Comparison of ENCODE assay signal across 20 cellular contexts in the genomic region with DNA sequence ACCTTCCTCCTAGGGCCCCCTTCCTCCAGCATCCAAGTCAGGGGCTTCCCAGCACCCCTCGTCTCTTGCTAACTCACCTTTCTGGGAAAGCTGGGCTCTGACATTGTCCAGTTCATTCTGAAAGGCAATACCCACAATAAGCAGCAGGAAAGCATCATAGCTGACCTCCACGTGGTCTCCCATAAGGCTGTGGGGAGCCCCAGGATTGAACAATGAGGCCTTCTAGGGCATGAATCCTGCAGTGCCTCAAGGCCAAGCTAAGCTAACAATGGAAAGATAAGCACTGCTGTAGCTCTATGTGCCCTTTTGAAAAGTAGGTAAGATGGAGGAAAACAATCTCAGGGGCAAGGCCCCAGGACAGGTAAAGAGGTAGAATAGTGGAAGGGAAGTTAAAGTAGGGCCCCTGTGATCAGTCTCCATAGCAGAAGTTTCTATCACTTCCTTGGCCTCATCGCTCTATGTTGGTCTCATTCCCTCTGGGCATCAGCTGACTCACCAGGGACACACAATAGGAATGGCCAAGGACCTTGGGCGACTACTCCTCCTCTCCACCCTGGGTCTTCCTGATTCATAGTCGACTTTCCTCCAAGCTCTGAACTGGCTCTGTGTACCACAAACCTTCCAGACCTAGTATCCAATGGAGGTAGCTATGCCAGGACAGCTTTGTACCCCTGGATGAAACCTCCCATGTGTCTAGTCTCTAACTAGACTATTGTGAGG. TPM values are rescaled to one million over a fixed set of nuclear protein-coding genes. Genes with fewer than 3 reads are reported as not detected.
DNase-seq lines count a peak whose midpoint lies in the region; ATAC-seq, FAIRE-seq and TF ChIP-seq lines count a peak whose summit lies in the region.
"Had no signal": no experiment of that assay in that cellular context is flagged by ENCODE, and none has a peak within 500 bp of the region (broad histone marks: within the 10 kb centered on the region; RNA-seq: fewer than 3 reads in every experiment).

No MANE protein-coding gene starts in this region.

- BruUV-seq in HepG2 (replicated peaks; lab: Mats Ljungman, UMichigan), result no TSS peak

- H3K4me3 ChIP-seq in HepG2 (replicated peaks in 1 of 3; ENCODE audit: insufficient read depth in 1 of 3, low read depth in 2 of 3, low read length in 3 of 3) (no peak overlapping the region), right lobe of liver (no peak overlapping the region), adrenal gland (no peak overlapping the region), pancreas (no peak overlapping the region), lower leg skin (ENCODE audit: low read depth, poor library complexity, severe bottlenecking) (no peak overlapping the region)
- H3K4me3 ChIP-seq: BLaER1 treated with 17β-estradiol and CSF1 and Interleukin-3, amounts not matched to agents 10 nM and 100 nM; GM12878; HAP-1 had no signal

- ATAC-seq in HepG2 (peak; percentile 85), right lobe of liver (no peak), pancreas (peak in 3 of 4 donors; percentile 50 to 83 (median 53))
- ATAC-seq: GM12878 had no signal

- TF ChIP-seq EP300 in HepG2 (IDR thresholded peaks at IDR 0.05; ENCODE audit: low read depth in 2 of 2, low read length in 2 of 2), result peak in 1 of 2 experiments; percentile 50; a peak in 2 of 4 replicates
- TF ChIP-seq EP300 in HepG2 (CRISPR knock-in tag; IDR thresholded peaks at IDR 0.05; ENCODE audit: borderline replicate concordance), result peak; percentile 49

- CTCF ChIA-PET in HepG2 (lab: Yijun Ruan, JAX; ENCODE audit: low intra/inter-chr PET ratio, low total read pairs), result no interaction called here

- peak; percentile 78 for FAIRE-seq in HepG2 (lab: Jason Lieb, UNC)
- FAIRE-seq in pancreas (lab: Jason Lieb, UNC), result no peak
- FAIRE-seq: GM12878, GM18507 had no signal

- H3K27ac ChIP-seq in HepG2 (ENCODE audit: extremely low read length, insufficient read depth, low read length), result peak overlapping the region; percentile 75
- no peak overlapping the region for H3K27ac ChIP-seq in right lobe of liver
- peak overlapping the region in 1 of 5 donors; percentile 18 for H3K27ac ChIP-seq in adrenal gland
- no peak overlapping the region for H3K27ac ChIP-seq in pancreas
- H3K27ac ChIP-seq: BLaER1 treated with 17β-estradiol and CSF1 and Interleukin-3, amounts not matched to agents 10 nM and 100 nM had no signal

- H3K9ac ChIP-seq in HepG2 (ENCODE audit: insufficient read depth, low read depth, low read length), result peak overlapping the region; percentile 49; the same call in 1 of the 2 replicates
- H3K9ac ChIP-seq: BLaER1 treated with 17β-estradiol and CSF1 and Interleukin-3, amounts not matched to agents 10 nM and 100 nM had no signal

- H3K79me2 ChIP-seq in HepG2 (ENCODE audit: insufficient read depth, low read length), result no peaks in the 10 kb centered on the region

- no peak overlapping the region for H2AFZ ChIP-seq in HepG2 (ENCODE audit: low read length)

- no peak overlapping the region for H3K4me3 Mint-ChIP-seq in HFFc6
- H3K4me3 Mint-ChIP-seq: CD4-positive, alpha-beta T cell had no signal

- WGBS in HepG2 (ENCODE audit: low lambda C conversion rate), result 55% methylated on average over 5 of the region's 5 CpGs
- 78% methylated on average over 4 of the region's 5 CpGs for WGBS in right lobe of liver (ENCODE audit: insufficient coverage, low coverage, low lambda C conversion rate, missing lambda C conversion rate)
- WGBS in adrenal gland, 4 donors, result 57 to 68% (median 60%) methylated on average over 5 of the region's 5 CpGs
- WGBS in pancreas, 2 donors, result 67 to 78% methylated on average over 5 of the region's 5 CpGs
- 83 to 84% methylated on average over 5 of the region's 5 CpGs for WGBS in lower leg skin, 2 donors

- no peaks in the 10 kb centered on the region for H3K27me3 ChIP-seq in HepG2 (ENCODE audit: control insufficient read depth in 1 of 2, insufficient read depth in 2 of 2, low read length in 2 of 2)
- no peaks in the 10 kb centered on the region for H3K27me3 ChIP-seq in right lobe of liver
- no peaks in the 10 kb centered on the region for H3K27me3 ChIP-seq in adrenal gland
- no peaks in the 10 kb centered on the region for H3K27me3 ChIP-seq in pancreas
- H3K27me3 ChIP-seq: BLaER1 treated with 17β-estradiol and CSF1 and Interleukin-3, amounts not matched to agents 10 nM and 100 nM had no signal

- H3K9me3 ChIP-seq in HepG2 (ENCODE audit: low read length) (no peaks in the 10 kb centered on the region), right lobe of liver (no peaks in the 10 kb centered on the region), adrenal gland (replicated peaks in 1 of 3) (no peaks in the 10 kb centered on the region), pancreas (no peaks in the 10 kb centered on the region)
- H3K9me3 ChIP-seq: BLaER1 treated with 17β-estradiol and CSF1 and Interleukin-3, amounts not matched to agents 10 nM and 100 nM; HAP-1 had no signal

- TF ChIP-seq CTCF in HepG2 (CRISPR knock-in tag; IDR thresholded peaks at IDR 0.05) (no peak), right lobe of liver (IDR thresholded peaks at IDR 0.05) (no peak), HFFc6 (IDR thresholded peaks at IDR 0.05) (no peak), adrenal gland (IDR thresholded peaks at IDR 0.05) (no peak), pancreas (IDR thresholded peaks at IDR 0.05) (no peak), lower leg skin (IDR thresholded peaks at IDR 0.05) (no peak)

- H3K27ac Mint-ChIP-seq in HFFc6, result peak overlapping the region; percentile 42; the same call in 1 of the 2 replicates
- H3K27ac Mint-ChIP-seq: CD4-positive, alpha-beta T cell had no signal

- peaks cover 17% of the 10 kb centered on the region for H3K4me1 Mint-ChIP-seq in HFFc6 (ENCODE audit: low read depth)

- TF ChIP-seq RAD21 in HepG2 (CRISPR knock-in tag; IDR thresholded peaks at IDR 0.05), result no peak

- POLR2A ChIA-PET in HepG2 (lab: Yijun Ruan, JAX), result interaction anchor here (0.5 to 1.9 kb wide), 7 partner anchors 13 to 390 kb away, joined by 3 to 8 read pairs (median 4); partner anchors contain the start of genes INKA1, MON1A and RBM6

- intact Hi-C loops in HepG2 (cut with micrococcal nuclease; ENCODE audit: unreplicated experiment) (loop anchor here (1.0 to 2.0 kb wide), 2 partner anchors 29 to 62 kb away; no protein-coding TSS in a partner anchor), right lobe of liver (cut with DNase I) (loop anchor here (5.0 to 10.0 kb wide), 3 partner anchors 42 to 140 kb away; partner anchors contain the start of genes INKA1 (in 1 of the 2) and MST1R (in 1 of the 2)), adrenal gland (cut with DNase I) (loop anchor here in 1 of 2 donors (2.0 kb wide), 1 partner anchor 48 kb away; no protein-coding TSS in a partner anchor), pancreas (cut with DNase I) (loop anchor here in 2 of 3 donors (5.0 to 10.0 kb wide), 3 partner anchors 37 to 142 kb away; no protein-coding TSS in a partner anchor), lower leg skin (cut with DNase I; ENCODE audit: low total_unique reads) (no loop called here)

- peak overlapping the region; percentile 28; the same call in 1 of the 2 replicates for H3K4me2 ChIP-seq in HepG2 (ENCODE audit: low read depth, low read length)
- H3K4me2 ChIP-seq: BLaER1 treated with 17β-estradiol and CSF1 and Interleukin-3, amounts not matched to agents 10 nM and 100 nM had no signal

- H3K4me1 ChIP-seq in HepG2 (ENCODE audit: insufficient read depth, low read length) (peaks cover 54% of the 10 kb centered on the region), right lobe of liver (peaks cover 0 to 9% (median 0%) of the 10 kb centered on the region in 4 donors), adrenal gland (replicated peaks in 1 of 2) (peaks cover 0 to under 1% of the 10 kb centered on the region in 2 donors), pancreas (no peaks in the 10 kb centered on the region)
- H3K4me1 ChIP-seq: HAP-1 had no signal

- no peaks in the 10 kb centered on the region for H3K9me3 Mint-ChIP-seq in HFFc6
- H3K9me3 Mint-ChIP-seq: CD4-positive, alpha-beta T cell had no signal

- H3K36me3 Mint-ChIP-seq in HFFc6 (ENCODE audit: low read depth), result no peaks in the 10 kb centered on the region

- no peaks in the 10 kb centered on the region; the same call in 1 of the 2 replicates for H3K27me3 Mint-ChIP-seq in HFFc6 (ENCODE audit: insufficient read depth)
- H3K27me3 Mint-ChIP-seq: CD4-positive, alpha-beta T cell had no signal

- in situ Hi-C loops in HepG2 (cut with HindIII; ENCODE audit: extremely low pct_ligation_motif_present, low pct_unique_long_range_greater_than_20kb), result loop anchor here (5.0 kb wide), 2 partner anchors 37 to 63 kb away; no protein-coding TSS in a partner anchor

- H4K20me1 ChIP-seq in HepG2 (ENCODE audit: insufficient read depth, low read length), result no peaks in the 10 kb centered on the region

- TF ChIP-seq POLR2A in HepG2 (IDR thresholded peaks at IDR 0.05; ENCODE audit: insufficient read depth in 1 of 2, low read depth in 2 of 2, low read length in 2 of 2) (no peak), right lobe of liver (IDR thresholded peaks at IDR 0.05) (no peak), adrenal gland (IDR thresholded peaks at IDR 0.05) (no peak), lower leg skin (IDR thresholded peaks at IDR 0.05) (no peak)

- H3K36me3 ChIP-seq in HepG2 (replicated peaks in 1 of 2; ENCODE audit: control insufficient read depth in 1 of 2, insufficient read depth in 2 of 2, low read length in 2 of 2) (peaks cover 2 to 21% of the 10 kb centered on the region in 2 experiments; a peak in 2 of 5 replicates), right lobe of liver (no peaks in the 10 kb centered on the region), adrenal gland (replicated peaks in 1 of 2) (no peaks in the 10 kb centered on the region), pancreas (no peaks in the 10 kb centered on the region)

- DNase-seq in HepG2 (ENCODE audit: low spot score) (peak; percentile 89), right lobe of liver (no peak), HFFc6 (no peak), adrenal gland (peak in 5 of 7 donors; percentile 34 to 66 (median 43)), pancreas (no peak), lower leg skin (ENCODE audit: low spot score in 2 of 2) (no peak), DMS114 treated with DMSO at 0.1 percent for 48 hours (lab: John Stamatoyannopoulos, UW; ENCODE audit: unreplicated experiment) (no peak)
- no peak for DNase-seq in stimulated activated CD4-positive, alpha-beta T cell treated with anti-CD3 and anti-CD28 coated beads, Interleukin-2, amount 100 ng/mL, for 24 hours
- DNase-seq: ACHN; CD4-positive, alpha-beta T cell; DMS153; DND-41; GOT3 had no signal

RNA-seq across cellular contexts. Expression of gene TRAIP, which starts 11.7 kb away (rescaled TPM):
- total RNA-seq in HepG2 (2016; rRNA removed; fragmentation: Illumina TruSeq; extraction: Trizol), result 13.7 and 23.9 TPM in 2 replicates
- total RNA-seq in HepG2 (2016; cell fraction: cytosol; rRNA removed; fragmentation: Illumina TruSeq; extraction: Trizol; ENCODE audit: low read depth), result 9.1 and 11.5 TPM in 2 replicates
- total RNA-seq in HepG2 (2016; cell fraction: insoluble cytoplasmic fraction; rRNA removed; fragmentation: Illumina TruSeq; extraction: Trizol), result 13.0 and 22.4 TPM in 2 replicates
- total RNA-seq in HepG2 (2016; cell fraction: membrane; rRNA removed; fragmentation: Illumina TruSeq; extraction: Trizol), result 11.7 and 13.4 TPM in 2 replicates
- 28.5 and 36.3 TPM in 2 replicates for total RNA-seq in HepG2 (2016; cell fraction: nucleus; rRNA removed; fragmentation: Illumina TruSeq; extraction: Trizol)
- 13.9 and 15.1 TPM in 2 replicates for polyA plus RNA-seq in HepG2 (2011; rRNA removed)
- polyA plus RNA-seq in HepG2 (2011; cell fraction: cytosol; rRNA removed), result 14.0 and 14.3 TPM in 2 replicates
- 42.9 and 44.0 TPM in 2 replicates for polyA plus RNA-seq in HepG2 (2011; cell fraction: nucleus; rRNA removed)
- polyA plus RNA-seq in HepG2 (2012), result 7.3 and 9.8 TPM in 2 replicates
- polyA plus RNA-seq in HepG2 (2016; cell fraction: cytosol; fragmentation: Illumina TruSeq; extraction: Trizol; ENCODE audit: low read depth), result 4.6 and 5.0 TPM in 2 replicates
- 12.2 and 16.5 TPM in 2 replicates for polyA plus RNA-seq in HepG2 (2016; cell fraction: insoluble cytoplasmic fraction; fragmentation: Illumina TruSeq; extraction: Trizol; ENCODE audit: low read depth)
- 9.0 TPM in 2 replicates for polyA plus RNA-seq in HepG2 (2016; cell fraction: membrane; fragmentation: Illumina TruSeq; extraction: Trizol; ENCODE audit: low read depth)
- 45.6 and 54.0 TPM in 2 replicates for polyA plus RNA-seq in HepG2 (2016; cell fraction: nucleus; fragmentation: Illumina TruSeq; extraction: Trizol; ENCODE audit: insufficient read depth, low read depth)
- 23.5 and 39.7 TPM in 2 replicates for polyA minus RNA-seq in HepG2 (2011; rRNA and poly(A)+ RNA removed; ENCODE audit: low replicate concordance)
- polyA minus RNA-seq in HepG2 (2011; cell fraction: cytosol; rRNA and poly(A)+ RNA removed), result 5.6 and 7.4 TPM in 2 replicates
- polyA minus RNA-seq in HepG2 (2011; cell fraction: nucleus; rRNA and poly(A)+ RNA removed), result 17.3 and 17.4 TPM in 2 replicates
- total RNA-seq in right lobe of liver, result 1 to 10 TPM in 3 of 6 experiments, under 1 TPM in 3; 0.55 to 3.1 (median 0.98) TPM
- 1 to 10 TPM; 3.4 to 7.5 (median 6.3) TPM for total RNA-seq in HFFc6 (2021; fragmentation: NEBNext Ultra II Directional; extraction: Animal tissue kit (Norgen Biotek cat#: 25700))
- total RNA-seq in adrenal gland, result 1 to 10 TPM in 7 of 8 donors, under 1 TPM in 1; 0.60 to 6.3 (median 2.2) TPM
- 1 to 10 TPM; 2.1 to 3.3 (median 2.2) TPM for polyA plus RNA-seq in adrenal gland
- total RNA-seq in pancreas, result 1 to 10 TPM in 2 of 6 donors, under 1 TPM in 4; 0.79 to 2.5 (median 0.84) TPM
- 1 to 10 TPM; 1.4 to 2.3 TPM for polyA plus RNA-seq in pancreas
- total RNA-seq in lower leg skin, result 1 to 10 TPM; 1.1 to 4.8 (median 2.9) TPM

RNA-seq across cellular contexts. Expression of gene CAMKV, which starts 25.1 kb away (rescaled TPM):
- total RNA-seq in HepG2 (2016; rRNA removed; fragmentation: Illumina TruSeq; extraction: Trizol), result 0.13 and 0.15 TPM in 2 replicates
- total RNA-seq in HepG2 (2016; cell fraction: cytosol; rRNA removed; fragmentation: Illumina TruSeq; extraction: Trizol; ENCODE audit: low read depth), result not detected in 2 replicates
- total RNA-seq in HepG2 (2016; cell fraction: insoluble cytoplasmic fraction; rRNA removed; fragmentation: Illumina TruSeq; extraction: Trizol), result 0.17 TPM in 1 of 2 replicates, not detected in the other
- total RNA-seq in HepG2 (2016; cell fraction: membrane; rRNA removed; fragmentation: Illumina TruSeq; extraction: Trizol), result 0.14 TPM in 1 of 2 replicates, not detected in the other
- total RNA-seq in HepG2 (2016; cell fraction: nucleus; rRNA removed; fragmentation: Illumina TruSeq; extraction: Trizol), result 0.13 and 0.22 TPM in 2 replicates
- 0.13 and 0.22 TPM in 2 replicates for polyA plus RNA-seq in HepG2 (2011; rRNA removed)
- 0.13 and 0.23 TPM in 2 replicates for polyA plus RNA-seq in HepG2 (2011; cell fraction: cytosol; rRNA removed)
- polyA plus RNA-seq in HepG2 (2011; cell fraction: nucleus; rRNA removed), result 1.2 and 2.0 TPM in 2 replicates
- polyA plus RNA-seq in HepG2 (2012), result 0.33 and 0.38 TPM in 2 replicates
- not detected in 2 replicates for polyA plus RNA-seq in HepG2 (2016; cell fraction: cytosol; fragmentation: Illumina TruSeq; extraction: Trizol; ENCODE audit: low read depth)
- polyA plus RNA-seq in HepG2 (2016; cell fraction: insoluble cytoplasmic fraction; fragmentation: Illumina TruSeq; extraction: Trizol; ENCODE audit: low read depth), result 0.13 and 0.26 TPM in 2 replicates
- 0.08 and 0.10 TPM in 2 replicates for polyA plus RNA-seq in HepG2 (2016; cell fraction: membrane; fragmentation: Illumina TruSeq; extraction: Trizol; ENCODE audit: low read depth)
- polyA plus RNA-seq in HepG2 (2016; cell fraction: nucleus; fragmentation: Illumina TruSeq; extraction: Trizol; ENCODE audit: insufficient read depth, low read depth), result 0.53 and 0.60 TPM in 2 replicates
- 0.07 and 0.82 TPM in 2 replicates for polyA minus RNA-seq in HepG2 (2011; rRNA and poly(A)+ RNA removed; ENCODE audit: low replicate concordance)
- polyA minus RNA-seq in HepG2 (2011; cell fraction: cytosol; rRNA and poly(A)+ RNA removed), result not detected in 2 replicates
- 1.3 TPM in 1 of 2 replicates, not detected in the other for polyA minus RNA-seq in HepG2 (2011; cell fraction: nucleus; rRNA and poly(A)+ RNA removed)
- not detected for total RNA-seq in right lobe of liver
- total RNA-seq in HFFc6 (2021; fragmentation: NEBNext Ultra II Directional; extraction: Animal tissue kit (Norgen Biotek cat#: 25700)), result not detected
- 1 to 10 TPM in 2 of 8 donors, under 1 TPM in 2, not detected in 4; 0.27 to 1.5 (median 0.87) TPM for total RNA-seq in adrenal gland
- 1 to 10 TPM in 1 of 3 donors, under 1 TPM in 2; 0.27 to 1.1 (median 0.55) TPM for polyA plus RNA-seq in adrenal gland
- under 1 TPM in 2 of 6 donors, not detected in 4; 0.19 to 0.22 TPM for total RNA-seq in pancreas
- under 1 TPM in 1 of 2 donors, not detected in 1; 0.42 TPM for polyA plus RNA-seq in pancreas
- total RNA-seq in lower leg skin, result not detected
- total RNA-seq: A172, GM12878, HT1080 had no signal

RNA-seq across cellular contexts. Expression of gene UBA7, which starts 30.9 kb away (rescaled TPM):
- total RNA-seq in HepG2 (2016; rRNA removed; fragmentation: Illumina TruSeq; extraction: Trizol) (5.8 and 9.5 TPM in 2 replicates), right lobe of liver (10 to 100 TPM; 16.4 to 39.1 (median 28.5) TPM), adrenal gland (100 to 1,000 TPM in 1 of 8 donors, 10 to 100 TPM in 7; 27.8 to 102 (median 60.0) TPM), pancreas (10 to 100 TPM; 17.7 to 63.9 (median 28.8) TPM), lower leg skin (10 to 100 TPM; 14.5 to 19.7 (median 18.2) TPM)
- total RNA-seq in HepG2 (2016; cell fraction: cytosol; rRNA removed; fragmentation: Illumina TruSeq; extraction: Trizol; ENCODE audit: low read depth), result 1.7 and 1.9 TPM in 2 replicates
- total RNA-seq in HepG2 (2016; cell fraction: insoluble cytoplasmic fraction; rRNA removed; fragmentation: Illumina TruSeq; extraction: Trizol), result 5.7 and 9.9 TPM in 2 replicates
- 1.4 and 1.8 TPM in 2 replicates for total RNA-seq in HepG2 (2016; cell fraction: membrane; rRNA removed; fragmentation: Illumina TruSeq; extraction: Trizol)
- 11.0 and 11.7 TPM in 2 replicates for total RNA-seq in HepG2 (2016; cell fraction: nucleus; rRNA removed; fragmentation: Illumina TruSeq; extraction: Trizol)
- polyA plus RNA-seq in HepG2 (2011; rRNA removed) (16.5 and 20.2 TPM in 2 replicates), adrenal gland (100 to 1,000 TPM in 2 of 3 donors, 10 to 100 TPM in 1; 17.5 to 232 (median 136) TPM), pancreas (10 to 100 TPM; 72.9 to 86.2 TPM)
- polyA plus RNA-seq in HepG2 (2011; cell fraction: cytosol; rRNA removed), result 6.1 and 8.8 TPM in 2 replicates
- 175 and 207 TPM in 2 replicates for polyA plus RNA-seq in HepG2 (2011; cell fraction: nucleus; rRNA removed)
- polyA plus RNA-seq in HepG2 (2012), result 8.4 and 9.1 TPM in 2 replicates
- 0.49 and 0.55 TPM in 2 replicates for polyA plus RNA-seq in HepG2 (2016; cell fraction: cytosol; fragmentation: Illumina TruSeq; extraction: Trizol; ENCODE audit: low read depth)
- polyA plus RNA-seq in HepG2 (2016; cell fraction: insoluble cytoplasmic fraction; fragmentation: Illumina TruSeq; extraction: Trizol; ENCODE audit: low read depth), result 3.6 and 4.7 TPM in 2 replicates
- 0.78 and 0.79 TPM in 2 replicates for polyA plus RNA-seq in HepG2 (2016; cell fraction: membrane; fragmentation: Illumina TruSeq; extraction: Trizol; ENCODE audit: low read depth)
- 18.3 and 25.6 TPM in 2 replicates for polyA plus RNA-seq in HepG2 (2016; cell fraction: nucleus; fragmentation: Illumina TruSeq; extraction: Trizol; ENCODE audit: insufficient read depth, low read depth)
- 10.2 and 40.3 TPM in 2 replicates for polyA minus RNA-seq in HepG2 (2011; rRNA and poly(A)+ RNA removed; ENCODE audit: low replicate concordance)
- 7.9 and 8.9 TPM in 2 replicates for polyA minus RNA-seq in HepG2 (2011; cell fraction: cytosol; rRNA and poly(A)+ RNA removed)
- 32.6 and 36.8 TPM in 2 replicates for polyA minus RNA-seq in HepG2 (2011; cell fraction: nucleus; rRNA and poly(A)+ RNA removed)
- 10 to 100 TPM; 11.9 to 32.6 (median 28.3) TPM for total RNA-seq in HFFc6 (2021; fragmentation: NEBNext Ultra II Directional; extraction: Animal tissue kit (Norgen Biotek cat#: 25700))

RNA-seq across cellular contexts. Expression of gene INKA1, which starts 41.6 kb away (rescaled TPM):
- total RNA-seq in HepG2 (2016; rRNA removed; fragmentation: Illumina TruSeq; extraction: Trizol), result 0.22 TPM in 1 of 2 replicates, not detected in the other
- total RNA-seq in HepG2 (2016; cell fraction: cytosol; rRNA removed; fragmentation: Illumina TruSeq; extraction: Trizol; ENCODE audit: low read depth), result 0.30 TPM in 1 of 2 replicates, not detected in the other
- total RNA-seq in HepG2 (2016; cell fraction: insoluble cytoplasmic fraction; rRNA removed; fragmentation: Illumina TruSeq; extraction: Trizol), result 0.15 TPM in 1 of 2 replicates, not detected in the other
- total RNA-seq in HepG2 (2016; cell fraction: membrane; rRNA removed; fragmentation: Illumina TruSeq; extraction: Trizol), result 0.17 and 0.28 TPM in 2 replicates
- total RNA-seq in HepG2 (2016; cell fraction: nucleus; rRNA removed; fragmentation: Illumina TruSeq; extraction: Trizol), result not detected in 2 replicates
- polyA plus RNA-seq in HepG2 (2011; rRNA removed), result 0.41 and 0.77 TPM in 2 replicates
- polyA plus RNA-seq in HepG2 (2011; cell fraction: cytosol; rRNA removed), result 0.42 and 0.78 TPM in 2 replicates
- 0.34 and 1.1 TPM in 2 replicates for polyA plus RNA-seq in HepG2 (2011; cell fraction: nucleus; rRNA removed)
- polyA plus RNA-seq in HepG2 (2012), result 0.28 and 0.42 TPM in 2 replicates
- polyA plus RNA-seq in HepG2 (2016; cell fraction: cytosol; fragmentation: Illumina TruSeq; extraction: Trizol; ENCODE audit: low read depth), result 0.14 and 0.17 TPM in 2 replicates
- polyA plus RNA-seq in HepG2 (2016; cell fraction: insoluble cytoplasmic fraction; fragmentation: Illumina TruSeq; extraction: Trizol; ENCODE audit: low read depth), result 0.23 TPM in 1 of 2 replicates, not detected in the other
- polyA plus RNA-seq in HepG2 (2016; cell fraction: membrane; fragmentation: Illumina TruSeq; extraction: Trizol; ENCODE audit: low read depth), result 0.22 TPM in 1 of 2 replicates, not detected in the other
- polyA plus RNA-seq in HepG2 (2016; cell fraction: nucleus; fragmentation: Illumina TruSeq; extraction: Trizol; ENCODE audit: insufficient read depth, low read depth), result not detected in 2 replicates
- polyA minus RNA-seq in HepG2 (2011; rRNA and poly(A)+ RNA removed; ENCODE audit: low replicate concordance), result 0.38 and 0.82 TPM in 2 replicates
- polyA minus RNA-seq in HepG2 (2011; cell fraction: cytosol; rRNA and poly(A)+ RNA removed), result 0.79 TPM in 1 of 2 replicates, not detected in the other
- 0.50 and 0.64 TPM in 2 replicates for polyA minus RNA-seq in HepG2 (2011; cell fraction: nucleus; rRNA and poly(A)+ RNA removed)
- 1 to 10 TPM in 1 of 6 experiments, under 1 TPM in 5; 0.46 to 1.2 (median 0.73) TPM for total RNA-seq in right lobe of liver
- 1 to 10 TPM; 3.2 to 4.3 (median 3.6) TPM for total RNA-seq in HFFc6 (2021; fragmentation: NEBNext Ultra II Directional; extraction: Animal tissue kit (Norgen Biotek cat#: 25700))
- total RNA-seq in adrenal gland, result 1 to 10 TPM; 1.8 to 5.5 (median 2.9) TPM
- 10 to 100 TPM in 1 of 3 donors, 1 to 10 TPM in 1, under 1 TPM in 1; 0.35 to 15.2 (median 6.3) TPM for polyA plus RNA-seq in adrenal gland
- 1 to 10 TPM in 1 of 6 donors, under 1 TPM in 5; 0.55 to 1.4 (median 0.62) TPM for total RNA-seq in pancreas
- polyA plus RNA-seq in pancreas, result 1 to 10 TPM; 1.6 to 2.0 TPM
- 10 to 100 TPM; 30.4 to 56.1 (median 37.9) TPM for total RNA-seq in lower leg skin

RNA-seq across cellular contexts. Expression of gene CDHR4, which starts 45.0 kb away (rescaled TPM):
- not detected in 2 replicates for total RNA-seq in HepG2 (2016; rRNA removed; fragmentation: Illumina TruSeq; extraction: Trizol)
- not detected in 2 replicates for total RNA-seq in HepG2 (2016; cell fraction: cytosol; rRNA removed; fragmentation: Illumina TruSeq; extraction: Trizol; ENCODE audit: low read depth)
- total RNA-seq in HepG2 (2016; cell fraction: insoluble cytoplasmic fraction; rRNA removed; fragmentation: Illumina TruSeq; extraction: Trizol), result not detected in 2 replicates
- total RNA-seq in HepG2 (2016; cell fraction: membrane; rRNA removed; fragmentation: Illumina TruSeq; extraction: Trizol), result not detected in 2 replicates
- total RNA-seq in HepG2 (2016; cell fraction: nucleus; rRNA removed; fragmentation: Illumina TruSeq; extraction: Trizol), result not detected in 2 replicates
- polyA plus RNA-seq in HepG2 (2011; rRNA removed), result 0.21 and 0.26 TPM in 2 replicates
- 0.08 TPM in 1 of 2 replicates, not detected in the other for polyA plus RNA-seq in HepG2 (2011; cell fraction: cytosol; rRNA removed)
- 0.98 and 1.7 TPM in 2 replicates for polyA plus RNA-seq in HepG2 (2011; cell fraction: nucleus; rRNA removed)
- polyA plus RNA-seq in HepG2 (2012), result not detected in 2 replicates
- polyA plus RNA-seq in HepG2 (2016; cell fraction: cytosol; fragmentation: Illumina TruSeq; extraction: Trizol; ENCODE audit: low read depth), result not detected in 2 replicates
- polyA plus RNA-seq in HepG2 (2016; cell fraction: insoluble cytoplasmic fraction; fragmentation: Illumina TruSeq; extraction: Trizol; ENCODE audit: low read depth), result not detected in 2 replicates
- not detected in 2 replicates for polyA plus RNA-seq in HepG2 (2016; cell fraction: membrane; fragmentation: Illumina TruSeq; extraction: Trizol; ENCODE audit: low read depth)
- 0.17 TPM in 1 of 2 replicates, not detected in the other for polyA plus RNA-seq in HepG2 (2016; cell fraction: nucleus; fragmentation: Illumina TruSeq; extraction: Trizol; ENCODE audit: insufficient read depth, low read depth)
- polyA minus RNA-seq in HepG2 (2011; rRNA and poly(A)+ RNA removed; ENCODE audit: low replicate concordance), result 0.40 TPM in 1 of 2 replicates, not detected in the other
- not detected in 2 replicates for polyA minus RNA-seq in HepG2 (2011; cell fraction: cytosol; rRNA and poly(A)+ RNA removed)
- 0.26 TPM in 1 of 2 replicates, not detected in the other for polyA minus RNA-seq in HepG2 (2011; cell fraction: nucleus; rRNA and poly(A)+ RNA removed)
- not detected for total RNA-seq in right lobe of liver
- under 1 TPM in 2 of 6 experiments, not detected in 4; 0.17 to 0.18 TPM for total RNA-seq in HFFc6 (2021; fragmentation: NEBNext Ultra II Directional; extraction: Animal tissue kit (Norgen Biotek cat#: 25700))
- under 1 TPM in 2 of 8 donors, not detected in 6; 0.23 to 0.25 TPM for total RNA-seq in adrenal gland
- under 1 TPM in 1 of 3 donors, not detected in 2; 0.17 TPM for polyA plus RNA-seq in adrenal gland
- not detected for total RNA-seq in pancreas
- not detected for polyA plus RNA-seq in pancreas
- under 1 TPM in 2 of 4 donors, not detected in 2; 0.36 to 0.84 TPM for total RNA-seq in lower leg skin
- total RNA-seq: A172, G401, GM12878, HT1080 had no signal
- polyA plus RNA-seq: GM12878 had no signal

Comparison
In these comparisons a context has a peak if more than half of its experiments do, and no peak if none do; other contexts are left out.
1. ATAC-seq: peak in HepG2 (single experiment) and pancreas (3 of 4); none in right lobe of liver (0 of 4).
2. DNase-seq: peak in HepG2 (single experiment) and adrenal gland (5 of 7); none in right lobe of liver (0 of 3), HFFc6 (single experiment), pancreas (0 of 6), lower leg skin (0 of 2), DMS114 treated with DMSO at 0.1 percent for 48 hours (single experiment) and stimulated activated CD4-positive, alpha-beta T cell treated with anti-CD3 and anti-CD28 coated beads, Interleukin-2, amount 100 ng/mL, for 24 hours (0 of 2).